ENCODE assay signal across 21 cellular contexts in genomic region chr10:9684186-9684585, GRCh38.
"Had no signal": no experiment of that assay in that cellular context is flagged by ENCODE, and none has a peak within 500 bp of the region (broad histone marks: within the 10 kb centered on the region; RNA-seq: fewer than 3 reads in every experiment).

No MANE protein-coding gene starts in this region.

- DNase-seq: Kasumi-1, MM.1S, NCI-H1092 treated with DMSO at 0.1 percent for 48 hours, NCI-H1436, NCI-H187, NCI-H2029, NCI-H2081 treated with DMSO at 0.1 percent for 48 hours, NCI-H2171, NCI-H226, NCI-H446, NCI-H510A, NCI-H524 treated with DMSO at 0.1 percent for 48 hours, NCI-H69, NCI-H774, SHP77, SK-N-SH had no signal

- H3K9ac ChIP-seq: KMS-11, SK-N-SH had no signal

- H3K4me2 ChIP-seq: KMS-11, SK-N-SH had no signal

- H3K9me3 ChIP-seq: SK-N-SH had no signal

- ATAC-seq: K562 had no signal

- FAIRE-seq: HTR-8/SVneo, K562 had no signal

- H3K27ac ChIP-seq: HL-60, KMS-11, RWPE1 had no signal

- H3K4me3 ChIP-seq: K562 had no signal
